In the genomic region with DNA sequence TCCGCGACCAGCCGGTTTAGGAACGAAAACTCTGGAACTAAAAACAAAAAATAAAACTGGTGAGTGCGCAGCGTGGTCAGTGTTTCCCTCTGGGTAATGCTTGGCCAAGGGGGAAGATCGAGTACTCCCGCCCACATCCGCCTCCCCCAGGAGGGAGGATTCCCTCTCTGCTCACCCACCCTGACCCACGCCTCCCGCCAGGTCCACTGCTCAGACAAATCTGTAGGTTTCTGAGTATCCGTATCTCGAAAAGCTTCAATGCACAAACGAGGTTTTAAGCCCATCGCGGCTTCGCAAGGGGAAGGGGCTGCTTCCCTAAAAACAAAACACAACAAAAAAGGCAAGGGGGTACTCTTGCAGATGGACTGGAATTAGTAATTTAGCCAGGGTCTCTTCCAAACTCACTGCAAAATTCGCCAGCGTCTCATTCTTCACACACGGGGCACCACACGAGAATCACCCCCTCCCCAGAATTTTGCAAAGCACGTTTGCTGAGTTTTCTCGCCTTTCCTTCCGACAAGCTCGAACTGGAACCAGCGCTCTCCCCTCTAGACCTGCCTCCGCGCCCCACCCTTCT, we compare ENCODE assay signal across 10 cellular contexts.
DNase-seq lines count a peak whose midpoint lies in the region; ATAC-seq and TF ChIP-seq lines count a peak whose summit lies in the region.
"Had no signal": no experiment of that assay in that cellular context is flagged by ENCODE, and none has a peak within 500 bp of the region (broad histone marks: within the 10 kb centered on the region; RNA-seq: fewer than 3 reads in every experiment).

No MANE protein-coding gene starts in this region.

- no peaks in the 10 kb centered on the region for H3K36me3 ChIP-seq in CD8-positive, alpha-beta memory T cell (ENCODE audit: insufficient read depth, low read length)
- H3K36me3 ChIP-seq in rectal smooth muscle tissue (ENCODE audit: control insufficient read depth, insufficient read depth, low read length) = no peaks in the 10 kb centered on the region

- no peaks in the 10 kb centered on the region for H3K36me3 Mint-ChIP-seq in CD8-positive, alpha-beta memory T cell
- peaks cover 3% of the 10 kb centered on the region for H3K36me3 Mint-ChIP-seq in endothelial cell (ENCODE audit: low read depth, unreplicated experiment)

- H3K4me3 Mint-ChIP-seq in CD8-positive, alpha-beta memory T cell = peak overlapping the region in 5 of 7 donors; percentile 45 to 69 (median 61)
- H3K4me3 Mint-ChIP-seq in endothelial cell (ENCODE audit: unreplicated experiment) = peak overlapping the region; percentile 59

- peak; percentile 15 for ATAC-seq in HG02884 (IDR thresholded peaks at IDR 0.05; ENCODE audit: unreplicated experiment)
- no peak for ATAC-seq in activated CD4-positive, CD25-positive, alpha-beta regulatory T cell treated with anti-CD3 and anti-CD28 coated beads, Interleukin-2, amount 50 U/mL, for 24 hours
- ATAC-seq in GM19035 (IDR thresholded peaks at IDR 0.05; ENCODE audit: unreplicated experiment) = no peak

- peak overlapping the region in 1 of 8 donors; percentile 3 for H3K27ac Mint-ChIP-seq in CD8-positive, alpha-beta memory T cell
- H3K27ac Mint-ChIP-seq in endothelial cell (ENCODE audit: unreplicated experiment) = no peak overlapping the region

- H3K27me3 Mint-ChIP-seq in CD8-positive, alpha-beta memory T cell = peaks cover 49 to 73% of the 10 kb centered on the region in 2 donors
- peaks cover 30% of the 10 kb centered on the region for H3K27me3 Mint-ChIP-seq in endothelial cell (ENCODE audit: unreplicated experiment)

- DNase-seq in CD8-positive, alpha-beta memory T cell = no peak
- DNase-seq in endothelial cell (ENCODE audit: low spot score) (no peak), NCI-H2107 (lab: John Stamatoyannopoulos, UW) (no peak), NCI-H2227 treated with DMSO at 0.1 percent for 48 hours (lab: John Stamatoyannopoulos, UW) (no peak)
- DNase-seq: anterior cingulate cortex, nucleus accumbens had no signal

- peaks cover 10% of the 10 kb centered on the region for H3K4me1 ChIP-seq in CD8-positive, alpha-beta memory T cell (ENCODE audit: insufficient read depth, low read length)
- no peaks in the 10 kb centered on the region for H3K4me1 ChIP-seq in rectal smooth muscle tissue (ENCODE audit: control insufficient read depth, insufficient read depth, low read length)

- no peak overlapping the region for H3K4me3 ChIP-seq in CD8-positive, alpha-beta memory T cell (ENCODE audit: low read length)
- H3K4me3 ChIP-seq in rectal smooth muscle tissue (ENCODE audit: low read length) = peak overlapping the region; percentile 29

- CTCF ChIA-PET in CD8-positive, alpha-beta memory T cell (lab: Charles Lee) = interaction anchor here (1.2 to 1.6 kb wide), 2 partner anchors 8 to 9 kb away, joined by 3 to 5 read pairs; no protein-coding TSS in a partner anchor

- peaks cover 0 to 2% (median 0%) of the 10 kb centered on the region in 5 donors for H3K9me3 Mint-ChIP-seq in CD8-positive, alpha-beta memory T cell
- no peaks in the 10 kb centered on the region for H3K9me3 Mint-ChIP-seq in endothelial cell (ENCODE audit: unreplicated experiment)

- no peak for TF ChIP-seq CTCF in endothelial cell (IDR thresholded peaks at IDR 0.05; ENCODE audit: unreplicated experiment)

- no peaks in the 10 kb centered on the region for H3K9me3 ChIP-seq in CD8-positive, alpha-beta memory T cell (ENCODE audit: low read length)

- H3K4me1 Mint-ChIP-seq in CD8-positive, alpha-beta memory T cell = peaks cover 27 to 45% (median 30%) of the 10 kb centered on the region in 3 donors
- H3K4me1 Mint-ChIP-seq in endothelial cell (ENCODE audit: unreplicated experiment) = peaks cover 37% of the 10 kb centered on the region

- no peak overlapping the region for H3K27ac ChIP-seq in CD8-positive, alpha-beta memory T cell (ENCODE audit: low read depth, low read length)
- no peak overlapping the region for H3K27ac ChIP-seq in rectal smooth muscle tissue (ENCODE audit: low read depth, low read length)

- H3K27me3 ChIP-seq in CD8-positive, alpha-beta memory T cell (ENCODE audit: insufficient read depth, low read length, poor library complexity, severe bottlenecking) = peaks cover 32% of the 10 kb centered on the region
- peaks cover 55% of the 10 kb centered on the region for H3K27me3 ChIP-seq in rectal smooth muscle tissue (ENCODE audit: control insufficient read depth, insufficient read depth, low read length)

- H3K9ac ChIP-seq in rectal smooth muscle tissue (ENCODE audit: low read length) = no peak overlapping the region

- POLR2A ChIA-PET in CD8-positive, alpha-beta memory T cell (lab: Charles Lee) = no interaction called here
